In genomic region chr17:81518785-81519283, GRCh38 we compare ENCODE assay signal across 8 cellular contexts. TPM values are rescaled to one million over a fixed set of nuclear protein-coding genes. Genes with fewer than 3 reads are reported as not detected.
DNase-seq lines count a peak whose midpoint lies in the region; ATAC-seq, FAIRE-seq and TF ChIP-seq lines count a peak whose summit lies in the region.

No MANE protein-coding gene starts in this region.

- H3K4me1 ChIP-seq in HEK293 (ENCODE audit: control insufficient read depth, insufficient read depth, low read length) = peaks cover 14% of the 10 kb centered on the region

- H3K27me3 Mint-ChIP-seq in CD14-positive monocyte (ENCODE audit: low read depth in 3 of 3) (peaks cover 22 to 38% (median 31%) of the 10 kb centered on the region in 3 donors), endothelial cell (ENCODE audit: unreplicated experiment) (peaks cover 25% of the 10 kb centered on the region)
- peaks cover 5% of the 10 kb centered on the region for H3K27me3 Mint-ChIP-seq in activated naive CD8-positive, alpha-beta T cell treated with anti-CD3 and anti-CD28 coated beads, Interleukin-2, amount 10 ng/mL, durations not matched to agents 7 days and 5 days
- no peaks in the 10 kb centered on the region for H3K27me3 Mint-ChIP-seq in stimulated activated memory B cell treated with anti-CD40 and anti-IgM and Interleukin-4, amounts not matched to agents 10 μg/mL and 1 μg/mL and 100 μg/mL, for 72 hours

- no peaks in the 10 kb centered on the region for H3K36me3 ChIP-seq in HEK293 (ENCODE audit: control insufficient read depth in 2 of 2, insufficient read depth in 1 of 2, low read length in 2 of 2)

- no peaks in the 10 kb centered on the region for H3K9me3 Mint-ChIP-seq in CD14-positive monocyte
- no peaks in the 10 kb centered on the region for H3K9me3 Mint-ChIP-seq in activated naive CD8-positive, alpha-beta T cell treated with anti-CD3 and anti-CD28 coated beads, Interleukin-2, amount 10 ng/mL, durations not matched to agents 7 days and 5 days
- H3K9me3 Mint-ChIP-seq in stimulated activated memory B cell treated with anti-CD40 and anti-IgM and Interleukin-4, amounts not matched to agents 10 μg/mL and 1 μg/mL and 100 μg/mL, for 72 hours = no peaks in the 10 kb centered on the region
- H3K9me3 Mint-ChIP-seq in endothelial cell (ENCODE audit: unreplicated experiment) = no peaks in the 10 kb centered on the region

- POLR2A ChIA-PET in HEK293 (lab: Yijun Ruan, JAX) = interaction anchor here (0.6 to 4.4 kb wide), 12 partner anchors 11 to 296 kb away, joined by 3 to 42 read pairs (median 4); partner anchors contain the start of genes ARL16, CEP131, FAAP100 and HGS
- POLR2A ChIA-PET in activated naive CD8-positive, alpha-beta T cell treated with anti-CD3 and anti-CD28 coated beads, Interleukin-2, amount 10 ng/mL, durations not matched to agents 7 days and 5 days (lab: Charles Lee) = interaction anchor here (1.0 to 3.0 kb wide), 6 partner anchors 8 to 33 kb away, joined by 3 to 23 read pairs (median 6); partner anchors contain the start of gene FAAP100

- DNase-seq in CD14-positive monocyte (ENCODE audit: low spot score) (peak; percentile 78), D721Med (ENCODE audit: insufficient read length, low spot score) (no peak), foreskin melanocyte (no peak), endothelial cell (ENCODE audit: low spot score) (no peak)
- DNase-seq in activated naive CD8-positive, alpha-beta T cell treated with anti-CD3 and anti-CD28 coated beads, Interleukin-2, amount 10 ng/mL, durations not matched to agents 7 days and 5 days = peak; percentile 66

- TF ChIP-seq CTCF in CD14-positive monocyte (IDR thresholded peaks at IDR 0.05) (no peak), HEK293 (tag by site-specific recombination; IDR thresholded peaks at IDR 0.05) (no peak), D721Med (IDR thresholded peaks at IDR 0.05; ENCODE audit: insufficient read depth, missing control alignments) (no peak), endothelial cell (IDR thresholded peaks at IDR 0.05; ENCODE audit: unreplicated experiment) (no peak)

- no peak for FAIRE-seq in D721Med (lab: Jason Lieb, UNC)

- intact Hi-C loops in CD14-positive monocyte (cut with micrococcal nuclease) = loop anchor here in 1 of 2 donors (2.0 kb wide), 1 partner anchor 34 kb away; the partner anchor contains the start of gene FAAP100

- H3K4me1 Mint-ChIP-seq in CD14-positive monocyte (peaks cover 37% of the 10 kb centered on the region), endothelial cell (ENCODE audit: unreplicated experiment) (peaks cover 12% of the 10 kb centered on the region)
- H3K4me1 Mint-ChIP-seq in activated naive CD8-positive, alpha-beta T cell treated with anti-CD3 and anti-CD28 coated beads, Interleukin-2, amount 10 ng/mL, durations not matched to agents 7 days and 5 days = peaks cover 10% of the 10 kb centered on the region
- peaks cover 40% of the 10 kb centered on the region for H3K4me1 Mint-ChIP-seq in stimulated activated memory B cell treated with anti-CD40 and anti-IgM and Interleukin-4, amounts not matched to agents 10 μg/mL and 1 μg/mL and 100 μg/mL, for 72 hours

- H3K4me3 ChIP-seq in HEK293 (ENCODE audit: low read depth, low read length) = peak overlapping the region; percentile 46
- peak overlapping the region; percentile 60 for H3K4me3 ChIP-seq in iPS-18c (ENCODE audit: insufficient read depth, low read depth, low read length)

- CTCF ChIA-PET in HEK293 (lab: Yijun Ruan, JAX) = interaction anchor here (0.6 to 3.6 kb wide), 11 partner anchors 10 to 264 kb away, joined by 3 to 25 read pairs (median 4); no protein-coding TSS in a partner anchor

- H3K9me3 ChIP-seq in HEK293 (ENCODE audit: control insufficient read depth, insufficient read depth, low read depth, low read length) (no peaks in the 10 kb centered on the region), iPS-18c (ENCODE audit: control insufficient read depth, insufficient read depth, low read length) (no peaks in the 10 kb centered on the region)

- H3K4me3 Mint-ChIP-seq in CD14-positive monocyte = peak overlapping the region; percentile 42 to 43
- peak overlapping the region; percentile 25 for H3K4me3 Mint-ChIP-seq in activated naive CD8-positive, alpha-beta T cell treated with anti-CD3 and anti-CD28 coated beads, Interleukin-2, amount 10 ng/mL, durations not matched to agents 7 days and 5 days
- peak overlapping the region; percentile 93 for H3K4me3 Mint-ChIP-seq in stimulated activated memory B cell treated with anti-CD40 and anti-IgM and Interleukin-4, amounts not matched to agents 10 μg/mL and 1 μg/mL and 100 μg/mL, for 72 hours
- H3K4me3 Mint-ChIP-seq in endothelial cell (ENCODE audit: unreplicated experiment) = no peak overlapping the region

- H3K27ac ChIP-seq in HEK293 (ENCODE audit: extremely low read depth, low read depth, low read length) = peak overlapping the region; percentile 59; the same call in 1 of the 2 replicates

- H3K27ac Mint-ChIP-seq in CD14-positive monocyte (peak overlapping the region in 3 of 7 donors; percentile 5 to 60 (median 50)), endothelial cell (ENCODE audit: unreplicated experiment) (no peak overlapping the region)
- no peak overlapping the region for H3K27ac Mint-ChIP-seq in activated naive CD8-positive, alpha-beta T cell treated with anti-CD3 and anti-CD28 coated beads, Interleukin-2, amount 10 ng/mL, durations not matched to agents 7 days and 5 days
- H3K27ac Mint-ChIP-seq in stimulated activated memory B cell treated with anti-CD40 and anti-IgM and Interleukin-4, amounts not matched to agents 10 μg/mL and 1 μg/mL and 100 μg/mL, for 72 hours = peak overlapping the region; percentile 92

- no peak for ATAC-seq in activated naive CD8-positive, alpha-beta T cell treated with anti-CD3 and anti-CD28 coated beads, Interleukin-2, amount 10 ng/mL, durations not matched to agents 7 days and 5 days (ENCODE audit: low read depth)
- peak; percentile 3 for ATAC-seq in stimulated activated memory B cell treated with anti-CD40 and anti-IgM and Interleukin-4, amounts not matched to agents 10 μg/mL and 1 μg/mL and 100 μg/mL, for 72 hours

- H3K36me3 Mint-ChIP-seq in CD14-positive monocyte = peaks cover 4 to 7% of the 10 kb centered on the region in 2 donors
- H3K36me3 Mint-ChIP-seq in activated naive CD8-positive, alpha-beta T cell treated with anti-CD3 and anti-CD28 coated beads, Interleukin-2, amount 10 ng/mL, durations not matched to agents 7 days and 5 days = no peaks in the 10 kb centered on the region
- peaks cover 12% of the 10 kb centered on the region for H3K36me3 Mint-ChIP-seq in stimulated activated memory B cell treated with anti-CD40 and anti-IgM and Interleukin-4, amounts not matched to agents 10 μg/mL and 1 μg/mL and 100 μg/mL, for 72 hours
- H3K36me3 Mint-ChIP-seq in endothelial cell (ENCODE audit: low read depth, unreplicated experiment) = peaks cover 4% of the 10 kb centered on the region

TF ChIP-seq in HEK293, 187 proteins besides CTCF, POLR2A, EP300 and RAD21 (continues in another document):
- TF ChIP-seq ZBTB26 (tag by site-specific recombination; optimal IDR thresholded peaks at IDR 0.05) (peak; percentile 56), ZNF239 (tag by site-specific recombination; IDR thresholded peaks at IDR 0.05) (no peak), ZNF510 (tag by site-specific recombination; IDR thresholded peaks at IDR 0.05; ENCODE audit: insufficient replicate concordance) (no peak), WT1 (tag by site-specific recombination; IDR thresholded peaks at IDR 0.05) (no peak), ZNF530 (tag by site-specific recombination; IDR thresholded peaks at IDR 0.05; ENCODE audit: low read depth) (no peak), BCL11A (tag by site-specific recombination; IDR thresholded peaks at IDR 0.05; ENCODE audit: low read depth) (0 out of 2 replicates have a peak, but pooled peaks have one; percentile 34), KLF9 (tag by site-specific recombination; IDR thresholded peaks at IDR 0.05; ENCODE audit: low read depth) (peak; percentile 63; the same call in 1 of the 2 replicates), ZNF19 (tag by site-specific recombination; IDR thresholded peaks at IDR 0.05; ENCODE audit: low read depth) (no peak)
- TF ChIP-seq, protein P1, sequence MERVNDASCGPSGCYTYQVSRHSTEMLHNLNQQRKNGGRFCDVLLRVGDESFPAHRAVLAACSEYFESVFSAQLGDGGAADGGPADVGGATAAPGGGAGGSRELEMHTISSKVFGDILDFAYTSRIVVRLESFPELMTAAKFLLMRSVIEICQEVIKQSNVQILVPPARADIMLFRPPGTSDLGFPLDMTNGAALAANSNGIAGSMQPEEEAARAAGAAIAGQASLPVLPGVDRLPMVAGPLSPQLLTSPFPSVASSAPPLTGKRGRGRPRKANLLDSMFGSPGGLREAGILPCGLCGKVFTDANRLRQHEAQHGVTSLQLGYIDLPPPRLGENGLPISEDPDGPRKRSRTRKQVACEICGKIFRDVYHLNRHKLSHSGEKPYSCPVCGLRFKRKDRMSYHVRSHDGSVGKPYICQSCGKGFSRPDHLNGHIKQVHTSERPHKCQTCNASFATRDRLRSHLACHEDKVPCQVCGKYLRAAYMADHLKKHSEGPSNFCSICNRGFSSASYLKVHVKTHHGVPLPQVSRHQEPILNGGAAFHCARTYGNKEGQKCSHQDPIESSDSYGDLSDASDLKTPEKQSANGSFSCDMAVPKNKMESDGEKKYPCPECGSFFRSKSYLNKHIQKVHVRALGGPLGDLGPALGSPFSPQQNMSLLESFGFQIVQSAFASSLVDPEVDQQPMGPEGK (tag by site-specific recombination; IDR thresholded peaks at IDR 0.05) = peak; percentile 34; the same call in 1 of the 2 replicates

RNA-seq across cellular contexts. Expression of gene ACTG1, which starts 6.2 kb away (rescaled TPM):
- 1,000 to 10,000 TPM; 1,133 to 1,620 TPM for polyA plus RNA-seq in CD14-positive monocyte
- total RNA-seq in activated naive CD8-positive, alpha-beta T cell treated with anti-CD3 and anti-CD28 coated beads, Interleukin-2, amount 10 ng/mL, durations not matched to agents 7 days and 5 days = 1,000 to 10,000 TPM; 2,936 to 3,174 TPM
- total RNA-seq in endothelial cell (ENCODE audit: unreplicated experiment) = 4,184 TPM

RNA-seq across cellular contexts. Expression of gene FSCN2, which starts 9.3 kb away (rescaled TPM):
- polyA plus RNA-seq in CD14-positive monocyte = not detected
- 1 to 10 TPM in 1 of 2 experiments, under 1 TPM in 1; 0.94 to 1.7 TPM for total RNA-seq in activated naive CD8-positive, alpha-beta T cell treated with anti-CD3 and anti-CD28 coated beads, Interleukin-2, amount 10 ng/mL, durations not matched to agents 7 days and 5 days
- 1.5 TPM for total RNA-seq in endothelial cell (ENCODE audit: unreplicated experiment)

RNA-seq across cellular contexts. Expression of gene FAAP100, which starts 33.3 kb away (rescaled TPM):
- 10 to 100 TPM; 10.3 to 13.9 TPM for polyA plus RNA-seq in CD14-positive monocyte
- total RNA-seq in activated naive CD8-positive, alpha-beta T cell treated with anti-CD3 and anti-CD28 coated beads, Interleukin-2, amount 10 ng/mL, durations not matched to agents 7 days and 5 days = 10 to 100 TPM; 40.7 to 43.1 TPM
- total RNA-seq in endothelial cell (ENCODE audit: unreplicated experiment) = 40.6 TPM

Comparison
In these comparisons a context has a peak if more than half of its experiments do, and no peak if none do; other contexts are left out.
1. DNase-seq: peak in CD14-positive monocyte (single experiment) and activated naive CD8-positive, alpha-beta T cell treated with anti-CD3 and anti-CD28 coated beads, Interleukin-2, amount 10 ng/mL, durations not matched to agents 7 days and 5 days (single experiment); none in D721Med (single experiment), foreskin melanocyte (single experiment) and endothelial cell (single experiment).